ENCODE assay signal across 7 cellular contexts in genomic region chr14:27199272-27199671, GRCh38.
"Had no signal": no experiment of that assay in that cellular context is flagged by ENCODE, and none has a peak within 500 bp of the region (broad histone marks: within the 10 kb centered on the region; RNA-seq: fewer than 3 reads in every experiment).

No MANE protein-coding gene starts in this region.

- H3K9ac ChIP-seq: KMS-11 had no signal

- H3K4me2 ChIP-seq: KMS-11 had no signal

- FAIRE-seq: HTR-8/SVneo, K562 had no signal

- ATAC-seq: K562 had no signal

- DNase-seq: IMR-90, KBM-7, KG1 had no signal

- H3K27ac ChIP-seq: HL-60, KMS-11 had no signal

- H3K4me3 ChIP-seq: K562 had no signal
